In genomic region chr10:50988792-50989191, GRCh38 we compare ENCODE assay signal across 1 cellular context.
TF ChIP-seq lines count a peak whose summit lies in the region.

No MANE protein-coding gene starts in this region.

TF ChIP-seq in liver, 16 proteins besides CTCF, POLR2A, EP300 and RAD21 (continued from another document):
- no peak for TF ChIP-seq ZBTB33 (IDR thresholded peaks at IDR 0.05)
- no peak for TF ChIP-seq HNF4A (conservative IDR thresholded peaks at IDR 0.05)
- TF ChIP-seq FOXA1 (IDR thresholded peaks at IDR 0.05), result no peak
- TF ChIP-seq NR2F2 (IDR thresholded peaks at IDR 0.05), result no peak
- TF ChIP-seq RXRA (IDR thresholded peaks at IDR 0.05), result no peak
- TF ChIP-seq TAF1 (conservative IDR thresholded peaks at IDR 0.05), result no peak
- no peak for TF ChIP-seq JUND (IDR thresholded peaks at IDR 0.05)
- no peak for TF ChIP-seq HNF4G (IDR thresholded peaks at IDR 0.05)
- TF ChIP-seq SP1 (IDR thresholded peaks at IDR 0.05), result no peak
- no peak for TF ChIP-seq MAX (IDR thresholded peaks at IDR 0.05)
- no peak for TF ChIP-seq FOXA2 (IDR thresholded peaks at IDR 0.05)
